ENCODE assay signal across 8 cellular contexts in genomic region chr3:102224171-102224570, GRCh38.
DNase-seq lines count a peak whose midpoint lies in the region; ATAC-seq and TF ChIP-seq lines count a peak whose summit lies in the region.

No MANE protein-coding gene starts in this region.

- peak; percentile 42 for ATAC-seq in GM18505 (IDR thresholded peaks at IDR 0.05; ENCODE audit: unreplicated experiment)
- ATAC-seq in sciatic nerve = peak; percentile 85
- ATAC-seq in GM19328 (IDR thresholded peaks at IDR 0.05; ENCODE audit: unreplicated experiment) = no peak

- intact Hi-C loops in sciatic nerve (cut with DNase I) = loop anchor here (5.0 kb wide), 1 partner anchor 412 kb away; no protein-coding TSS in a partner anchor

- peak; percentile 40; the same call in 1 of the 2 replicates for TF ChIP-seq CTCF in LNCAP (IDR thresholded peaks at IDR 0.05)

- DNase-seq in dermis microvascular lymphatic vessel endothelial cell (ENCODE audit: low read depth in 2 of 2) (peak; percentile 45 to 67), sciatic nerve (ENCODE audit: low spot score) (no peak), globus pallidus (ENCODE audit: low spot score) (no peak), RPMI8226 (no peak)
- DNase-seq in activated CD4-positive, alpha-beta T cell treated with anti-CD3 and anti-CD28 coated beads for 1 hour = no peak

- no peak for TF ChIP-seq POLR2A in GM18505 (IDR thresholded peaks at IDR 0.05; ENCODE audit: borderline replicate concordance, extremely low read depth, insufficient read depth, insufficient read length)

Comparison
In these comparisons a context has a peak if more than half of its experiments do, and no peak if none do; other contexts are left out.
1. DNase-seq: peak in dermis microvascular lymphatic vessel endothelial cell (2 of 2); none in sciatic nerve (single experiment), globus pallidus (single experiment), RPMI8226 (single experiment) and activated CD4-positive, alpha-beta T cell treated with anti-CD3 and anti-CD28 coated beads for 1 hour (single experiment).